Comparison of ENCODE assay signal across 6 cellular contexts in genomic region chr11:27001143-27001725, GRCh38. TPM values are rescaled to one million over a fixed set of nuclear protein-coding genes. Genes with fewer than 3 reads are reported as not detected.
"Had no signal": no experiment of that assay in that cellular context is flagged by ENCODE, and none has a peak within 500 bp of the region (broad histone marks: within the 10 kb centered on the region; RNA-seq: fewer than 3 reads in every experiment).

No MANE protein-coding gene starts in this region.

RNA-seq across cellular contexts. Expression of gene FIBIN, which starts 7.3 kb away (rescaled TPM):
- total RNA-seq: activated B cell treated with CpG ODN at 0.5 μM for 24 hours; activated CD4-positive, alpha-beta T cell treated with anti-CD3 and anti-CD28 coated beads, Interleukin-2, amount 10 ng/mL, durations not matched to agents 24 days and 14 days; activated CD8-positive, alpha-beta memory T cell treated with anti-CD3 and anti-CD28 coated beads, Interleukin-2, amount 10 ng/mL, durations not matched to agents 7 days and 5 days; activated T-helper 1 cell treated with anti-CD3 and anti-CD28 coated beads, Interleukin-12 subunit alpha, Interleukin-12 subunit beta, Interleukin-2, Interleukin-4 antibody, amounts not matched to agents 30 ng/mL and 10 ng/mL and 1 ng/mL, durations not matched to agents 14 hours and 24 hours and 36 hours; PC-9; T-cell had no signal

RNA-seq across cellular contexts. Expression of gene BBOX1, which starts 39.4 kb away (rescaled TPM):
- total RNA-seq: activated B cell treated with CpG ODN at 0.5 μM for 24 hours; activated CD4-positive, alpha-beta T cell treated with anti-CD3 and anti-CD28 coated beads, Interleukin-2, amount 10 ng/mL, durations not matched to agents 24 days and 14 days; activated CD8-positive, alpha-beta memory T cell treated with anti-CD3 and anti-CD28 coated beads, Interleukin-2, amount 10 ng/mL, durations not matched to agents 7 days and 5 days; activated T-helper 1 cell treated with anti-CD3 and anti-CD28 coated beads, Interleukin-12 subunit alpha, Interleukin-12 subunit beta, Interleukin-2, Interleukin-4 antibody, amounts not matched to agents 30 ng/mL and 10 ng/mL and 1 ng/mL, durations not matched to agents 14 hours and 24 hours and 36 hours; PC-9; T-cell had no signal
